Comparison of ENCODE assay signal across 8 cellular contexts in the genomic region with DNA sequence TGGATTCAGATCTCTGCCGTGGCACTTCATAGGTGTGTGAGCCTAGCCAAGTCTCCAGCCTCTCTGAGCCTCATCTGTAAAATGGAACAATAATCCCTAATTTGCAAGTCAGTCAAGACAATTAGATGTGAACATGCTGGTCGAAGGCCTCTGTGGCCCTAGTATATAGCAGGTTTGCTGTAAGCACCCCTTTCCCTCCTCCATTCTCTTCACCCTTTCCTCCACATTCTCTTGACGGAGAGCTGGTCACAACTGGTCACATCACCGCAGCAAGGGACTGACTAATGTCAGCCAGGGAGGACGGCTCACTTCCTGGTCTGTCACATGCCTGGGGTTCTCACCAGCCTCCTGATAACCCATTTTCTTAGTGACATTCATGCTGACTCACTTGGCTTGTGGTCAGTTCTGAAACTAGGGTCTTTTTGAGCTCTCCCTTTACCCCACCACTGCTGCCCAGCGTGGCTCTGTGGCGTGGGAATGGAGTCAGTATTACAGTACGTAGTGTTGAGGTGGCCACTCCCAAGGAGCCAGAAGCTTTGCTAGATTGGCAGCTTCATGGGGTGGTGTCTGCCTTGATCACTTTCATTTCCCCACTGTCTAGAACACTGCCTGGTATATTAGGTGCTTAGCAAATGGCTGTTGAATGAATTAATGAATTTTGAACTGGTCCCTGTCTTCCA. TPM values are rescaled to one million over a fixed set of nuclear protein-coding genes. Genes with fewer than 3 reads are reported as not detected.
DNase-seq lines count a peak whose midpoint lies in the region; ATAC-seq and TF ChIP-seq lines count a peak whose summit lies in the region.

No MANE protein-coding gene starts in this region.

- CTCF ChIA-PET in activated naive CD4-positive, alpha-beta T cell treated with anti-CD3 and anti-CD28 coated beads, Interleukin-2, amount 10 ng/mL, durations not matched to agents 7 days and 5 days (lab: Charles Lee): no interaction called here

- no peak overlapping the region for H3K4me3 ChIP-seq in lower lobe of right lung

- ATAC-seq in HG03060 (IDR thresholded peaks at IDR 0.05; ENCODE audit: low read depth, unreplicated experiment) (peak; percentile 83), lower lobe of right lung (peak; percentile 34 to 73)

- DNase-seq in activated naive CD4-positive, alpha-beta T cell treated with anti-CD3 and anti-CD28 coated beads, Interleukin-2, amount 10 ng/mL, durations not matched to agents 7 days and 5 days: no peak
- no peak for DNase-seq in activated naive CD4-positive, alpha-beta T cell treated with anti-CD3 and anti-CD28 coated beads, Interleukin-2, amount 50 U/mL, for 16 hours
- DNase-seq in activated CD4-positive, CD25-positive, alpha-beta regulatory T cell treated with anti-CD3 and anti-CD28 coated beads, Interleukin-2, amount 50 U/mL, for 72 hours: peak; percentile 47
- DNase-seq in lower lobe of right lung (peak; percentile 79), Ammon's horn (ENCODE audit: low spot score) (no peak), NCI-H82 (lab: John Stamatoyannopoulos, UW) (no peak), NCI-H446 treated with DMSO at 0.1 percent for 48 hours (lab: John Stamatoyannopoulos, UW) (no peak)

- no peaks in the 10 kb centered on the region for H3K9me3 Mint-ChIP-seq in activated naive CD4-positive, alpha-beta T cell treated with anti-CD3 and anti-CD28 coated beads, Interleukin-2, amount 10 ng/mL, durations not matched to agents 7 days and 5 days

- H3K27me3 ChIP-seq in lower lobe of right lung (ENCODE audit: low read depth): no peaks in the 10 kb centered on the region

- intact Hi-C loops in lower lobe of right lung (cut with DNase I): no loop called here

- H3K4me1 Mint-ChIP-seq in activated naive CD4-positive, alpha-beta T cell treated with anti-CD3 and anti-CD28 coated beads, Interleukin-2, amount 10 ng/mL, durations not matched to agents 7 days and 5 days: no peaks in the 10 kb centered on the region

- H3K9me3 ChIP-seq in lower lobe of right lung: no peaks in the 10 kb centered on the region

- no peaks in the 10 kb centered on the region for H3K27me3 Mint-ChIP-seq in activated naive CD4-positive, alpha-beta T cell treated with anti-CD3 and anti-CD28 coated beads, Interleukin-2, amount 10 ng/mL, durations not matched to agents 7 days and 5 days

- H3K27ac Mint-ChIP-seq in activated naive CD4-positive, alpha-beta T cell treated with anti-CD3 and anti-CD28 coated beads, Interleukin-2, amount 10 ng/mL, durations not matched to agents 7 days and 5 days: peak overlapping the region; percentile 39

- peak overlapping the region; percentile 74 for H3K27ac ChIP-seq in lower lobe of right lung

- peaks cover 66% of the 10 kb centered on the region for H3K4me1 ChIP-seq in lower lobe of right lung

- no peak overlapping the region for H3K4me3 Mint-ChIP-seq in activated naive CD4-positive, alpha-beta T cell treated with anti-CD3 and anti-CD28 coated beads, Interleukin-2, amount 10 ng/mL, durations not matched to agents 7 days and 5 days

- H3K36me3 ChIP-seq in lower lobe of right lung: no peaks in the 10 kb centered on the region

- no peaks in the 10 kb centered on the region for H3K36me3 Mint-ChIP-seq in activated naive CD4-positive, alpha-beta T cell treated with anti-CD3 and anti-CD28 coated beads, Interleukin-2, amount 10 ng/mL, durations not matched to agents 7 days and 5 days

- TF ChIP-seq CTCF in lower lobe of right lung (IDR thresholded peaks at IDR 0.05): no peak

RNA-seq across cellular contexts. Expression of gene ERGIC1, which starts 47.8 kb away (rescaled TPM):
- total RNA-seq in lower lobe of right lung: 177 TPM

Comparison
In these comparisons a context has a peak if more than half of its experiments do, and no peak if none do; other contexts are left out.
1. DNase-seq: peak in activated CD4-positive, CD25-positive, alpha-beta regulatory T cell treated with anti-CD3 and anti-CD28 coated beads, Interleukin-2, amount 50 U/mL, for 72 hours (single experiment) and lower lobe of right lung (single experiment); none in activated naive CD4-positive, alpha-beta T cell treated with anti-CD3 and anti-CD28 coated beads, Interleukin-2, amount 10 ng/mL, durations not matched to agents 7 days and 5 days (single experiment), activated naive CD4-positive, alpha-beta T cell treated with anti-CD3 and anti-CD28 coated beads, Interleukin-2, amount 50 U/mL, for 16 hours (single experiment), Ammon's horn (single experiment), NCI-H82 (single experiment) and NCI-H446 treated with DMSO at 0.1 percent for 48 hours (single experiment).